ENCODE assay signal across 10 cellular contexts in genomic region chr6:154197176-154197850, GRCh38.
DNase-seq lines count a peak whose midpoint lies in the region; ATAC-seq and TF ChIP-seq lines count a peak whose summit lies in the region.
"Had no signal": no experiment of that assay in that cellular context is flagged by ENCODE, and none has a peak within 500 bp of the region (broad histone marks: within the 10 kb centered on the region; RNA-seq: fewer than 3 reads in every experiment).

No MANE protein-coding gene starts in this region.

- TF ChIP-seq CTCF in dorsolateral prefrontal cortex (IDR thresholded peaks at IDR 0.05 in 54 of 56, conservative IDR thresholded peaks at IDR 0.05 in 2 of 56; ENCODE audit: low read depth in 1 of 56, partially characterized antibody in 56 of 56), result no peak
- TF ChIP-seq CTCF in retinal pigment epithelial cell (conservative IDR thresholded peaks at IDR 0.05; ENCODE audit: low read depth, low read length), result no peak
- TF ChIP-seq CTCF in GM13976 (IDR thresholded peaks at IDR 0.05; ENCODE audit: borderline replicate concordance, control extremely low read depth, extremely low read depth, insufficient read depth, missing control alignments), result no peak

- ATAC-seq in GM18909 (IDR thresholded peaks at IDR 0.05; ENCODE audit: poor library complexity, unreplicated experiment), result no peak

- intact Hi-C loops in dorsolateral prefrontal cortex (cut with DNase I), result no loop called here

- DNase-seq in NCI-H2107 treated with DMSO at 0.1 percent for 48 hours (lab: John Stamatoyannopoulos, UW; ENCODE audit: unreplicated experiment) (peak; percentile 16), NCI-H2107 (lab: John Stamatoyannopoulos, UW) (no peak), MG63 (peak; percentile 7), dorsolateral prefrontal cortex (peak in 1 of 10 donors; percentile 26), retinal pigment epithelial cell (ENCODE audit: low read depth) (peak; percentile 44), GM13976 (ENCODE audit: low spot score) (no peak), ACHN (no peak)
- DNase-seq: BE2C, head of caudate nucleus had no signal

- H3K27ac ChIP-seq in dorsolateral prefrontal cortex, result peak overlapping the region in 34 of 59 donors; percentile 3 to 76 (median 46)

- H3K36me3 ChIP-seq in MG63, result no peaks in the 10 kb centered on the region
- H3K36me3 ChIP-seq: BE2C had no signal

- in situ Hi-C loops in GM13976 (cut with MboI; ENCODE audit: low sequenced_read_pairs, unreplicated experiment) (no loop called here), ACHN (cut with HindIII; ENCODE audit: low pct_ligation_motif_present, low pct_unique_long_range_greater_than_20kb, low sequenced_read_pairs) (no loop called here)

- H3K9me3 ChIP-seq in MG63, result no peaks in the 10 kb centered on the region
- H3K9me3 ChIP-seq: BE2C had no signal

- H3K27me3 ChIP-seq in MG63 (no peaks in the 10 kb centered on the region), dorsolateral prefrontal cortex (no peaks in the 10 kb centered on the region)
- H3K27me3 ChIP-seq: BE2C had no signal

- peak overlapping the region; percentile 9; the same call in 1 of the 2 replicates for H3K4me3 ChIP-seq in MG63
- H3K4me3 ChIP-seq in dorsolateral prefrontal cortex, result peak overlapping the region in 2 of 59 donors; percentile 14 to 18
- no peak overlapping the region for H3K4me3 ChIP-seq in retinal pigment epithelial cell (ENCODE audit: low read length)

Comparison
In these comparisons a context has a peak if more than half of its experiments do, and no peak if none do; other contexts are left out.
1. DNase-seq: peak in NCI-H2107 treated with DMSO at 0.1 percent for 48 hours (single experiment), MG63 (single experiment) and retinal pigment epithelial cell (single experiment); none in NCI-H2107 (single experiment), GM13976 (single experiment) and ACHN (single experiment).